In genomic region chr17:81814748-81815645, GRCh38 we compare ENCODE assay signal across 2 cellular contexts.
TF ChIP-seq lines count a peak whose summit lies in the region.

No MANE protein-coding gene starts in this region.

TF ChIP-seq in K562, 482 proteins besides CTCF, POLR2A, EP300 and RAD21:
- 0 out of 2 replicates have a peak, but pooled peaks have one; percentile 11 for TF ChIP-seq USF2 (CRISPR knock-in tag; IDR thresholded peaks at IDR 0.05)
- TF ChIP-seq E2F6 (IDR thresholded peaks at IDR 0.05; ENCODE audit: borderline replicate concordance in 1 of 2, extremely low read depth in 1 of 2, insufficient read depth in 1 of 2, insufficient read length in 1 of 2, low read depth in 1 of 2, low read length in 1 of 2, poor library complexity in 1 of 2, severe bottlenecking in 1 of 2) = peak in 1 of 2 experiments; percentile 51
- TF ChIP-seq USF1 (CRISPR knock-in tag; IDR thresholded peaks at IDR 0.05) = 0 out of 2 replicates have a peak, but pooled peaks have one; percentile 29
- no peak for TF ChIP-seq ZNF24 (IDR thresholded peaks at IDR 0.05)
- no peak for TF ChIP-seq ARID1B (IDR thresholded peaks at IDR 0.05)
- TF ChIP-seq ZFP30 (CRISPR knock-in tag; IDR thresholded peaks at IDR 0.05; ENCODE audit: borderline replicate concordance) = no peak
- TF ChIP-seq POLR2B (IDR thresholded peaks at IDR 0.05; ENCODE audit: low read depth, partially characterized antibody) = no peak
- 0 out of 2 replicates have a peak, but pooled peaks have one; percentile 26 for TF ChIP-seq ZBTB7A (IDR thresholded peaks at IDR 0.05; ENCODE audit: borderline replicate concordance, control insufficient read depth, low read depth, low read length)
- no peak for TF ChIP-seq MEIS2 (IDR thresholded peaks at IDR 0.05; ENCODE audit: partially characterized antibody)

TF ChIP-seq in SK-N-SH, 30 proteins besides CTCF, POLR2A, EP300 and RAD21:
- no peak for TF ChIP-seq ZBTB33 (IDR thresholded peaks at IDR 0.05; ENCODE audit: borderline replicate concordance, low read depth)
- no peak for TF ChIP-seq GABPA (IDR thresholded peaks at IDR 0.05; ENCODE audit: low read depth)
- no peak for TF ChIP-seq TAF1 (IDR thresholded peaks at IDR 0.05; ENCODE audit: borderline replicate concordance, low read depth, low read length)
- no peak for TF ChIP-seq TEAD4 (IDR thresholded peaks at IDR 0.05; ENCODE audit: borderline replicate concordance, insufficient read depth)
